24 cellular contexts compared by ENCODE assay signal in genomic region chr11:76750746-76751145, GRCh38. TPM values are rescaled to one million over a fixed set of nuclear protein-coding genes. Genes with fewer than 3 reads are reported as not detected.
DNase-seq lines count a peak whose midpoint lies in the region; ATAC-seq, FAIRE-seq and TF ChIP-seq lines count a peak whose summit lies in the region.
"Had no signal": no experiment of that assay in that cellular context is flagged by ENCODE, and none has a peak within 500 bp of the region (broad histone marks: within the 10 kb centered on the region; RNA-seq: fewer than 3 reads in every experiment).

No MANE protein-coding gene starts in this region.

- dilution Hi-C loops in IMR-90 (cut with HindIII; ENCODE audit: low sequenced_read_pairs, unreplicated experiment), result no loop called here

- TF ChIP-seq POLR2A in IMR-90 (IDR thresholded peaks at IDR 0.05; ENCODE audit: low read depth, low read length) (no peak), H1 (IDR thresholded peaks at IDR 0.05; ENCODE audit: control extremely low read depth in 1 of 2, low read depth in 2 of 2, low read length in 2 of 2) (no peak)

- BruUV-seq in IMR-90 (replicated peaks; lab: Mats Ljungman, UMichigan), result no TSS peak

- ATAC-seq in IMR-90 (ENCODE audit: low read depth), result no peak
- ATAC-seq: GM12878 had no signal

- H3K14ac ChIP-seq in IMR-90 (replicated peaks; ENCODE audit: low read depth, low read length), result no peak overlapping the region; the same call in 1 of the 2 replicates
- no peak overlapping the region for H3K14ac ChIP-seq in H1 (ENCODE audit: insufficient read length)

- no peak for TF ChIP-seq EP300 in H1 (IDR thresholded peaks at IDR 0.05; ENCODE audit: borderline replicate concordance in 1 of 2, low read depth in 2 of 2, low read length in 2 of 2)

- peaks cover 1% of the 10 kb centered on the region for H3K27me3 Mint-ChIP-seq in glutamatergic neuron (ENCODE audit: unreplicated experiment)
- H3K27me3 Mint-ChIP-seq in CD4-positive, alpha-beta memory T cell, result peaks cover 3 to 5% of the 10 kb centered on the region in 2 donors
- H3K27me3 Mint-ChIP-seq: CD4-positive, alpha-beta T cell had no signal

- peaks cover 2% of the 10 kb centered on the region for H3K9me3 Mint-ChIP-seq in glutamatergic neuron (ENCODE audit: unreplicated experiment)
- H3K9me3 Mint-ChIP-seq in CD4-positive, alpha-beta memory T cell, result no peaks in the 10 kb centered on the region
- H3K9me3 Mint-ChIP-seq: CD4-positive, alpha-beta T cell; CD8-positive, alpha-beta memory T cell had no signal

- no peak overlapping the region for H2BK5ac ChIP-seq in IMR-90 (ENCODE audit: low read depth, low read length, poor library complexity, severe bottlenecking)
- no peak overlapping the region for H2BK5ac ChIP-seq in H1 (ENCODE audit: low read depth, low read length)

- H3K9ac ChIP-seq in IMR-90 (ENCODE audit: low read depth, low read length), result no peak overlapping the region
- H3K9ac ChIP-seq in H1 (replicated peaks in 1 of 4; ENCODE audit: extremely low read depth in 1 of 4, low read depth in 3 of 4, low read length in 3 of 4), result no peak overlapping the region
- H3K9ac ChIP-seq: BLaER1 had no signal

- CTCF ChIA-PET in IMR-90 (lab: Yijun Ruan, JAX), result no interaction called here
- CTCF ChIA-PET in H1 (lab: Charles Lee; ENCODE audit: partially characterized antibody), result interaction anchor here (1.5 kb wide), 1 partner anchor 11 kb away, joined by 6 read pairs; no protein-coding TSS in a partner anchor
- CTCF ChIA-PET in CD4-positive, alpha-beta memory T cell (lab: Charles Lee; ENCODE audit: partially characterized antibody), result no interaction called here

- 96% methylated on average over 3 of the region's 6 CpGs; no CpG with 5 or more reads in 1 of the 2 experiments for WGBS in IMR-90 (ENCODE audit: extremely low coverage in 2 of 2, insufficient read length in 1 of 2), 2 experiments
- 91% methylated on average over 6 of the region's 6 CpGs; no CpG with 5 or more reads in 1 of the 2 experiments for WGBS in H1 (ENCODE audit: extremely low coverage in 1 of 2, insufficient coverage in 1 of 2, insufficient read length in 1 of 2, insufficient replicate concordance in 2 of 2, low coverage in 1 of 2, low lambda C conversion rate in 2 of 2, missing lambda C conversion rate in 1 of 2), 2 experiments

- no peaks in the 10 kb centered on the region for H3K36me3 Mint-ChIP-seq in glutamatergic neuron (ENCODE audit: unreplicated experiment)
- H3K36me3 Mint-ChIP-seq in CD4-positive, alpha-beta memory T cell, result no peaks in the 10 kb centered on the region
- H3K36me3 Mint-ChIP-seq: CD8-positive, alpha-beta memory T cell had no signal

- no peak overlapping the region for H3K56ac ChIP-seq in IMR-90 (ENCODE audit: extremely low read depth, insufficient read depth, low read length)
- no peak overlapping the region for H3K56ac ChIP-seq in H1 (replicated peaks; ENCODE audit: insufficient read length, low read depth, low read length)

- POLR2A ChIA-PET in IMR-90 (lab: Charles Lee; ENCODE audit: unreplicated experiment), result no interaction called here
- POLR2A ChIA-PET in H1 (lab: Charles Lee; ENCODE audit: partially characterized antibody), result no interaction called here
- POLR2A ChIA-PET in CD4-positive, alpha-beta memory T cell (lab: Charles Lee; ENCODE audit: partially characterized antibody), result no interaction called here

- H3K4me3 ChIP-seq in IMR-90 (ENCODE audit: insufficient read depth, low read depth, low read length) (no peak overlapping the region), H1 (ENCODE audit: extremely low read depth in 1 of 4, insufficient read depth in 2 of 4, low read depth in 3 of 4, low read length in 4 of 4) (no peak overlapping the region)
- no peak overlapping the region for H3K4me3 ChIP-seq in CD4-positive, alpha-beta memory T cell (ENCODE audit: low read length in 2 of 2)
- H3K4me3 ChIP-seq: BLaER1, GM12878 had no signal

- H3K4me1 ChIP-seq in IMR-90 (ENCODE audit: control insufficient read depth, insufficient read depth, low read length), result peaks cover 8% of the 10 kb centered on the region; the same call in 1 of the 2 replicates
- peaks cover 0 to 14% (median 5%) of the 10 kb centered on the region in 4 experiments; a peak in 6 of 7 replicates for H3K4me1 ChIP-seq in H1 (replicated peaks in 1 of 4; ENCODE audit: control insufficient read depth in 3 of 4, insufficient read depth in 4 of 4, low read length in 3 of 4)
- H3K4me1 ChIP-seq in CD4-positive, alpha-beta memory T cell (ENCODE audit: insufficient read depth, low read length), result no peaks in the 10 kb centered on the region

- no peak overlapping the region for H2AK5ac ChIP-seq in IMR-90 (ENCODE audit: low read depth, low read length)
- H2AK5ac ChIP-seq in H1 (ENCODE audit: low read depth, low read length), result no peak overlapping the region

- H3K79me1 ChIP-seq in IMR-90 (ENCODE audit: low read depth in 1 of 2, low read length in 2 of 2) (no peaks in the 10 kb centered on the region), H1 (ENCODE audit: low read depth, low read length) (no peaks in the 10 kb centered on the region)

- no peaks in the 10 kb centered on the region; the same call in 1 of the 2 replicates for H3K9me1 ChIP-seq in IMR-90 (ENCODE audit: insufficient read depth, low read length)

- H2AFZ ChIP-seq in IMR-90 (replicated peaks; ENCODE audit: low read length, poor library complexity) (peak overlapping the region; percentile 72), H1 (ENCODE audit: low read length) (no peak overlapping the region)

- H3K27me3 ChIP-seq in IMR-90 (ENCODE audit: control insufficient read depth, insufficient read depth, low read length), result peaks cover 9% of the 10 kb centered on the region
- no peaks in the 10 kb centered on the region for H3K27me3 ChIP-seq in H1 (replicated peaks in 1 of 4; ENCODE audit: control insufficient read depth in 3 of 4, extremely low read depth in 1 of 4, insufficient read depth in 3 of 4, low read length in 3 of 4)
- no peaks in the 10 kb centered on the region for H3K27me3 ChIP-seq in CD4-positive, alpha-beta memory T cell (ENCODE audit: insufficient read depth, low read length)
- H3K27me3 ChIP-seq: BE2C, BLaER1 had no signal

- H3K23ac ChIP-seq in IMR-90 (ENCODE audit: low read depth, low read length) (no peak overlapping the region), H1 (ENCODE audit: insufficient read length) (no peak overlapping the region)

- H4K8ac ChIP-seq in IMR-90 (ENCODE audit: low read depth in 2 of 2, low read length in 2 of 2), result no peak overlapping the region
- peak overlapping the region; percentile 69; the same call in 1 of the 2 replicates for H4K8ac ChIP-seq in H1 (ENCODE audit: extremely low read depth, insufficient read depth, low read length)

- no peak overlapping the region for H4K91ac ChIP-seq in IMR-90 (ENCODE audit: insufficient read depth, low read depth, low read length)
- H4K91ac ChIP-seq in H1 (replicated peaks; ENCODE audit: insufficient read length, low read length), result peak overlapping the region; percentile 16

- peaks cover 10% of the 10 kb centered on the region for H3K4me1 Mint-ChIP-seq in glutamatergic neuron (ENCODE audit: low read depth, unreplicated experiment)
- H3K4me1 Mint-ChIP-seq in CD4-positive, alpha-beta memory T cell, result no peaks in the 10 kb centered on the region
- H3K4me1 Mint-ChIP-seq: CD8-positive, alpha-beta memory T cell had no signal

- no peak overlapping the region for H3K27ac ChIP-seq in IMR-90 (ENCODE audit: insufficient read depth, low read length)
- no peak overlapping the region for H3K27ac ChIP-seq in H1 (ENCODE audit: low read depth, low read length)
- no peak overlapping the region for H3K27ac ChIP-seq in CD4-positive, alpha-beta memory T cell (ENCODE audit: low read depth, low read length)
- H3K27ac ChIP-seq: BLaER1 had no signal

- no peak overlapping the region for H2AK9ac ChIP-seq in IMR-90 (replicated peaks; ENCODE audit: low read depth, low read length, poor library complexity)

- no peak overlapping the region for H3K4me3 Mint-ChIP-seq in glutamatergic neuron (ENCODE audit: unreplicated experiment)
- no peak overlapping the region for H3K4me3 Mint-ChIP-seq in CD4-positive, alpha-beta memory T cell
- H3K4me3 Mint-ChIP-seq: CD4-positive, alpha-beta T cell; CD8-positive, alpha-beta memory T cell had no signal

- intact Hi-C loops in IMR-90 (cut with micrococcal nuclease), result no loop called here
- intact Hi-C loops in CD4-positive, alpha-beta memory T cell (cut with micrococcal nuclease), result no loop called here

- no peak overlapping the region for H2BK12ac ChIP-seq in H1 (ENCODE audit: low read depth, low read length)

- TF ChIP-seq CTCF in IMR-90 (conservative IDR thresholded peaks at IDR 0.05; ENCODE audit: low read depth, low read length) (no peak), H1 (IDR thresholded peaks at IDR 0.05; ENCODE audit: control extremely low read depth in 1 of 3, insufficient read depth in 1 of 3, low read depth in 1 of 3, low read length in 3 of 3) (no peak), glutamatergic neuron (IDR thresholded peaks at IDR 0.05; ENCODE audit: partially characterized antibody, unreplicated experiment) (no peak)

- H3K4ac ChIP-seq in IMR-90 (ENCODE audit: low read depth, low read length) (no peak overlapping the region), H1 (replicated peaks; ENCODE audit: insufficient read length, low read depth, low read length) (peak overlapping the region; percentile 23)

- DNase-seq in IMR-90, result no peak
- DNase-seq in H1 (ENCODE audit: low read depth in 1 of 2, low spot score in 2 of 2), result no peak
- no peak for DNase-seq in HuH-7 (ENCODE audit: low spot score)
- no peak for DNase-seq in glutamatergic neuron
- DNase-seq in CD4-positive, alpha-beta memory T cell, result no peak
- DNase-seq: 8988T; ACHN; BE2C; C1 segment of cervical spinal cord; CD4-positive, alpha-beta T cell; CD8-positive, alpha-beta memory T cell; COR-L47; DMS 273 treated with DMSO at 0.1 percent for 48 hours; DMS153; DMS53; DMS79; DND-41; EL; GDM1 had no signal

- H3K79me2 ChIP-seq in H1 (ENCODE audit: control insufficient read depth in 1 of 2, insufficient read depth in 2 of 2, low read length in 2 of 2), result no peaks in the 10 kb centered on the region

- H3K36me3 ChIP-seq in IMR-90 (ENCODE audit: control insufficient read depth, insufficient read depth, low read length) (no peaks in the 10 kb centered on the region), H1 (ENCODE audit: control insufficient read depth in 2 of 4, insufficient read depth in 4 of 4, low read length in 3 of 4) (no peaks in the 10 kb centered on the region)
- no peaks in the 10 kb centered on the region for H3K36me3 ChIP-seq in CD4-positive, alpha-beta memory T cell (ENCODE audit: insufficient read depth, low read length)
- H3K36me3 ChIP-seq: BE2C, BLaER1 had no signal

- H4K20me1 ChIP-seq in IMR-90 (ENCODE audit: insufficient read depth, low read length) (no peaks in the 10 kb centered on the region; the same call in 1 of the 2 replicates), H1 (replicated peaks in 1 of 2; ENCODE audit: control insufficient read depth in 1 of 2, insufficient read depth in 2 of 2, low read length in 2 of 2) (no peaks in the 10 kb centered on the region)
- H4K20me1 ChIP-seq: BLaER1 had no signal

- H3K4me2 ChIP-seq in IMR-90 (ENCODE audit: low read depth, low read length) (no peak overlapping the region), H1 (ENCODE audit: insufficient read depth in 1 of 2, low read depth in 2 of 2, low read length in 2 of 2) (no peak overlapping the region)
- H3K4me2 ChIP-seq: BLaER1 had no signal

- H2BK15ac ChIP-seq in IMR-90 (ENCODE audit: low read depth, low read length) (no peak overlapping the region), H1 (ENCODE audit: low read length) (peak overlapping the region; percentile 53; the same call in 1 of the 2 replicates)

- H2BK20ac ChIP-seq in IMR-90 (ENCODE audit: low read depth, low read length) (no peak overlapping the region), H1 (ENCODE audit: low read length) (no peak overlapping the region)

- no peaks in the 10 kb centered on the region for H3K23me2 ChIP-seq in H1 (ENCODE audit: low read depth, low read length)

- H3K9me3 ChIP-seq in IMR-90 (ENCODE audit: control insufficient read depth, insufficient read depth, low read length), result no peaks in the 10 kb centered on the region
- H3K9me3 ChIP-seq in H1 (ENCODE audit: insufficient read depth in 2 of 2, low read depth in 1 of 2, low read length in 1 of 2), result no peaks in the 10 kb centered on the region
- no peaks in the 10 kb centered on the region for H3K9me3 ChIP-seq in CD4-positive, alpha-beta memory T cell (ENCODE audit: control insufficient read depth in 1 of 2, low read length in 2 of 2)
- H3K9me3 ChIP-seq: BE2C, BLaER1 had no signal

- H4K5ac ChIP-seq in IMR-90 (ENCODE audit: low read depth, low read length) (no peak overlapping the region), H1 (ENCODE audit: insufficient read length, low read depth, low read length) (no peak overlapping the region)

- H3K18ac ChIP-seq in IMR-90 (ENCODE audit: low read depth, low read length), result no peak overlapping the region
- H3K18ac ChIP-seq in H1 (ENCODE audit: extremely low read depth, low read length), result no peak overlapping the region

- no peak overlapping the region for H3K27ac Mint-ChIP-seq in glutamatergic neuron (ENCODE audit: unreplicated experiment)
- no peak overlapping the region for H3K27ac Mint-ChIP-seq in CD4-positive, alpha-beta memory T cell
- H3K27ac Mint-ChIP-seq: CD4-positive, alpha-beta T cell had no signal

- TF ChIP-seq RAD21 in IMR-90 (IDR thresholded peaks at IDR 0.05; ENCODE audit: low read length), result no peak
- TF ChIP-seq RAD21 in H1 (IDR thresholded peaks at IDR 0.05 in 1 of 2, conservative IDR thresholded peaks at IDR 0.05 in 1 of 2; ENCODE audit: low read depth in 2 of 2, low read length in 2 of 2), result no peak

- no peak for FAIRE-seq in H1 (lab: Jason Lieb, UNC)
- FAIRE-seq: A204.1, GM12878, GM12892, GM18507 had no signal

- in situ Hi-C loops in IMR-90 (cut with MboI; ENCODE audit: low sequenced_read_pairs), result no loop called here

- no peak overlapping the region for H2BK120ac ChIP-seq in IMR-90 (ENCODE audit: low read depth, low read length)
- no peak overlapping the region for H2BK120ac ChIP-seq in H1 (replicated peaks; ENCODE audit: low read depth, low read length)

RNA-seq across cellular contexts. Expression of gene TSKU, which starts 32.4 kb away (rescaled TPM):
- 6.4 and 6.8 TPM in 2 replicates for total RNA-seq in IMR-90 (2012; rRNA removed)
- 26.6 and 28.7 TPM in 2 replicates for polyA plus RNA-seq in IMR-90 (2012; rRNA removed)
- 13.1 and 43.5 TPM in 2 replicates for polyA plus RNA-seq in IMR-90 (2012; cell fraction: cytosol; rRNA removed)
- 11.3 and 20.6 TPM in 2 replicates for polyA plus RNA-seq in IMR-90 (2012; cell fraction: nucleus; rRNA removed; ENCODE audit: low replicate concordance)
- 22.8 TPM in 2 replicates for total RNA-seq in H1 (2021; fragmentation: NEBNext Ultra II Directional; extraction: Animal tissue kit (Norgen Biotek cat#: 25700))
- 28.4 and 40.7 TPM in 2 replicates for polyA plus RNA-seq in H1 (2011; rRNA removed)
- 18.1 TPM for polyA plus RNA-seq in H1 (2011; cell fraction: cytosol; rRNA removed)
- polyA plus RNA-seq in H1 (2011; cell fraction: nucleus; rRNA removed), result 34.2 TPM
- polyA plus RNA-seq in H1 (2012, experiment 1 of 2), result 15.8 to 27.1 TPM (median 20.7 TPM) in 4 replicates
- 22.0 TPM for polyA plus RNA-seq in H1 (2012, experiment 2 of 2)
- polyA plus RNA-seq in H1 (2013, experiment 1 of 2), result 21.4 TPM
- polyA plus RNA-seq in H1 (2013, experiment 2 of 2), result 23.8 TPM
- 21.7 and 33.3 TPM in 2 replicates for polyA minus RNA-seq in H1 (2011; rRNA and poly(A)+ RNA removed)
- 17.2 TPM for polyA minus RNA-seq in H1 (2011; cell fraction: cytosol; rRNA and poly(A)+ RNA removed)
- polyA minus RNA-seq in H1 (2011; cell fraction: nucleus; rRNA and poly(A)+ RNA removed), result 27.5 TPM
- total RNA-seq in glutamatergic neuron (ENCODE audit: unreplicated experiment), result 29.2 TPM
- not detected for total RNA-seq in CD4-positive, alpha-beta memory T cell
- polyA plus RNA-seq in CD4-positive, alpha-beta memory T cell, result under 1 TPM in 1 of 2 donors, not detected in 1; 0.13 TPM
- polyA plus RNA-seq: CD8-positive, alpha-beta memory T cell had no signal
